ENCODE assay signal across 27 cellular contexts in the genomic region with DNA sequence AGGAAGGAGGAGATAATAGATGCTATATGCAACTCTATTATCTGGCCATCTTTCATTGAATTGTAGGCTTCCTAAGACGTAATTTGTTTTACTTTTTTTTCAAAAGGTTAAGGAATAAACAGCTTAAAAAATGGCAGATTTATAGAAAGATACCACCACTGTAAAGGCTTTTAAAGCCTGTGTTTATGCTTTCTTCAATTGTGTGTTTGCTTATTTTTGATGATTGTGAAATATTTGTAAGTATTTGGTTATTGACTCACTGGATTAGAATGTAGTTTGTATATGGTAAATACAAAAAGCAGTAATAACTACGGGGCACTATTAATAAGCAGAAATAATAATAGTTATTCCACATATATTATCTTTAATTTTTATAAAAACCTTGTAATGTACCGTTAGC.
"Had no signal": no experiment of that assay in that cellular context is flagged by ENCODE, and none has a peak within 500 bp of the region (broad histone marks: within the 10 kb centered on the region; RNA-seq: fewer than 3 reads in every experiment).

No MANE protein-coding gene starts in this region.

- H3K36me3 ChIP-seq: brain microvascular endothelial cell, heart left ventricle, left lung, vagina had no signal

- DNase-seq: activated CD4-positive, alpha-beta T cell treated with anti-CD3 and anti-CD28 coated beads for 48 hours; activated CD4-positive, alpha-beta T cell treated with anti-CD3 and anti-CD28 coated beads, Interleukin-2, amount 50 U/mL, for 48 hours; activated CD8-positive, alpha-beta memory T cell treated with anti-CD3 and anti-CD28 coated beads, Interleukin-2, amount 50 U/mL, for 4 hours; activated effector memory CD4-positive, alpha-beta T cell treated with anti-CD3 and anti-CD28 coated beads, Interleukin-2, amount 50 U/mL, for 16 hours; activated naive CD4-positive, alpha-beta T cell treated with anti-CD3 and anti-CD28 coated beads for 36 hours; activated naive CD8-positive, alpha-beta T cell treated with anti-CD3 and anti-CD28 coated beads for 36 hours; activated T-cell treated with anti-CD3 and anti-CD28 coated beads, Interleukin-2, amount 50 U/mL, for 1 hour; amniotic stem cell; brain microvascular endothelial cell; central memory CD4-positive, alpha-beta T cell; endodermal cell; heart left ventricle; hypothalamus; immature natural killer cell; left lung; posterior cingulate gyrus; right cardiac atrium; stimulated activated CD4-positive, alpha-beta T cell treated with anti-CD3 and anti-CD28 coated beads, Interleukin-4, amount 100 ng/mL, for 24 hours; stimulated activated naive CD8-positive, alpha-beta T cell treated with anti-CD3 and anti-CD28 coated beads, Interleukin-15, amount 100 ng/mL, for 72 hours; substantia nigra; T-helper 9 cell had no signal

- H3K9me3 ChIP-seq: heart left ventricle, left lung, vagina had no signal

- H3K4me1 ChIP-seq: heart left ventricle, left lung, vagina had no signal

- H3K4me3 ChIP-seq: heart left ventricle, left lung, lung, skin epidermis, vagina had no signal

- H3K27ac ChIP-seq: brain microvascular endothelial cell, heart left ventricle, left lung, vagina, VCaP had no signal

- FAIRE-seq: astrocyte, TTC549 had no signal

- H3K27me3 ChIP-seq: brain microvascular endothelial cell, heart left ventricle, left lung, vagina had no signal
